ENCODE assay signal across 8 cellular contexts in genomic region chr10:103451871-103452713, GRCh38. TPM values are rescaled to one million over a fixed set of nuclear protein-coding genes. Genes with fewer than 3 reads are reported as not detected.
DNase-seq lines count a peak whose midpoint lies in the region; ATAC-seq and TF ChIP-seq lines count a peak whose summit lies in the region.

Gene CALHM2, minus strand, starts transcription at chr10:103452370. Its CDS starts 2,429 bp downstream, at chr10:103449941.

- peaks cover 17% of the 10 kb centered on the region for H3K36me3 ChIP-seq in SJCRH30

- POLR2A ChIA-PET in AG04450 (lab: Yijun Ruan, JAX) = interaction anchor here (0.6 to 2.2 kb wide), 3 partner anchors 14 to 56 kb away, joined by 3 to 4 read pairs (median 3); partner anchors contain the start of genes ATP5MK and PDCD11

- H3K36me3 Mint-ChIP-seq in activated naive CD4-positive, alpha-beta T cell treated with anti-CD3 and anti-CD28 coated beads, Interleukin-2, amount 50 U/mL, for 24 hours = peaks cover 9% of the 10 kb centered on the region
- H3K36me3 Mint-ChIP-seq in glutamatergic neuron (ENCODE audit: unreplicated experiment) = peaks cover 11% of the 10 kb centered on the region
- H3K36me3 Mint-ChIP-seq in type B pancreatic cell = peaks cover 11% of the 10 kb centered on the region

- H3K4me3 Mint-ChIP-seq in activated naive CD4-positive, alpha-beta T cell treated with anti-CD3 and anti-CD28 coated beads, Interleukin-2, amount 50 U/mL, for 24 hours = peak within 1 kb of the TSS; percentile 89
- H3K4me3 Mint-ChIP-seq in glutamatergic neuron (ENCODE audit: unreplicated experiment) (peak within 1 kb of the TSS; percentile 34), type B pancreatic cell (peak within 1 kb of the TSS; percentile 81)

- H3K4me3 ChIP-seq in AG04450 (ENCODE audit: low read depth, low read length) = peak within 1 kb of the TSS; percentile 73
- H3K4me3 ChIP-seq in SJCRH30 = peak within 1 kb of the TSS; percentile 67

- ATAC-seq in GM18907 (IDR thresholded peaks at IDR 0.05; ENCODE audit: unreplicated experiment) (peak; percentile 65), HG03175 (IDR thresholded peaks at IDR 0.05; ENCODE audit: unreplicated experiment) (peak; percentile 76)

- peaks cover 16% of the 10 kb centered on the region for H3K4me1 ChIP-seq in SJCRH30

- H3K9me3 ChIP-seq in AG04450 (ENCODE audit: control insufficient read depth, insufficient read depth, low read length) (no peaks in the 10 kb centered on the region; the same call in 1 of the 2 replicates), SJCRH30 (replicated peaks) (no peaks in the 10 kb centered on the region)

- H3K27me3 ChIP-seq in AG04450 (ENCODE audit: control insufficient read depth, insufficient read depth, low read length) (no peaks in the 10 kb centered on the region), SJCRH30 (no peaks in the 10 kb centered on the region)

- H3K27ac Mint-ChIP-seq in activated naive CD4-positive, alpha-beta T cell treated with anti-CD3 and anti-CD28 coated beads, Interleukin-2, amount 50 U/mL, for 24 hours = peak within 1 kb of the TSS; percentile 21
- H3K27ac Mint-ChIP-seq in glutamatergic neuron (ENCODE audit: unreplicated experiment) (no peak within 1 kb of the TSS), type B pancreatic cell (peak within 1 kb of the TSS; percentile 29)

- no peak for TF ChIP-seq CTCF in AG04450 (IDR thresholded peaks at IDR 0.05; ENCODE audit: low read depth, low read length)
- no peak for TF ChIP-seq CTCF in glutamatergic neuron (IDR thresholded peaks at IDR 0.05; ENCODE audit: partially characterized antibody, unreplicated experiment)
- no peak for TF ChIP-seq CTCF in type B pancreatic cell (conservative IDR thresholded peaks at IDR 0.05)

- no peaks in the 10 kb centered on the region for H3K27me3 Mint-ChIP-seq in activated naive CD4-positive, alpha-beta T cell treated with anti-CD3 and anti-CD28 coated beads, Interleukin-2, amount 50 U/mL, for 24 hours
- H3K27me3 Mint-ChIP-seq in glutamatergic neuron (ENCODE audit: unreplicated experiment) (peaks cover 2% of the 10 kb centered on the region), type B pancreatic cell (no peaks in the 10 kb centered on the region)

- H3K27ac ChIP-seq in AG04450 (ENCODE audit: low read depth, low read length) = peak within 1 kb of the TSS; percentile 21
- H3K27ac ChIP-seq in SJCRH30 = peak within 1 kb of the TSS; percentile 67

- H3K4me1 Mint-ChIP-seq in activated naive CD4-positive, alpha-beta T cell treated with anti-CD3 and anti-CD28 coated beads, Interleukin-2, amount 50 U/mL, for 24 hours = peaks cover 39% of the 10 kb centered on the region
- H3K4me1 Mint-ChIP-seq in glutamatergic neuron (ENCODE audit: low read depth, unreplicated experiment) (peaks cover 10% of the 10 kb centered on the region), type B pancreatic cell (ENCODE audit: unreplicated experiment) (no peaks in the 10 kb centered on the region)

- DNase-seq in AG04450 (ENCODE audit: low read depth, low spot score) (no peak), SJCRH30 (peak; percentile 85 to 87), glutamatergic neuron (peak; percentile 57), pons (ENCODE audit: low spot score) (peak; percentile 12), type B pancreatic cell (ENCODE audit: extremely low spot score, unreplicated experiment) (no peak)

- no peaks in the 10 kb centered on the region for H3K9me3 Mint-ChIP-seq in activated naive CD4-positive, alpha-beta T cell treated with anti-CD3 and anti-CD28 coated beads, Interleukin-2, amount 50 U/mL, for 24 hours
- peaks cover 8% of the 10 kb centered on the region for H3K9me3 Mint-ChIP-seq in glutamatergic neuron (ENCODE audit: unreplicated experiment)
- no peaks in the 10 kb centered on the region for H3K9me3 Mint-ChIP-seq in type B pancreatic cell

- CTCF ChIA-PET in AG04450 (lab: Charles Lee) = interaction anchor here (1.8 kb wide), 1 partner anchor 34 kb away, joined by 6 read pairs; no protein-coding TSS in a partner anchor

RNA-seq across cellular contexts. Expression of gene CALHM2, which starts in this region (rescaled TPM):
- polyA plus RNA-seq in AG04450 (2011; rRNA removed) = 9.2 and 11.3 TPM in 2 replicates
- polyA minus RNA-seq in AG04450 (2011; rRNA and poly(A)+ RNA removed) = 7.3 and 12.9 TPM in 2 replicates
- total RNA-seq in SJCRH30 (2014; rRNA removed; shearing (Covaris generic)) = 34.8 and 35.0 TPM in 2 replicates
- total RNA-seq in glutamatergic neuron (ENCODE audit: unreplicated experiment) (0.44 TPM), type B pancreatic cell (ENCODE audit: low replicate concordance) (3.5 and 27.8 TPM in 2 replicates)

Comparison
In these comparisons a context has a peak if more than half of its experiments do, and no peak if none do; other contexts are left out.
1. Peak in DNase-seq in glutamatergic neuron; RNA of the gene not detected or under 1 TPM.
2. DNase-seq: peak in SJCRH30 (2 of 2) and pons (single experiment); none in AG04450 (single experiment) and type B pancreatic cell (single experiment).
3. H3K4me3 Mint-ChIP-seq: peak in every context shown above with its lines; median percentile 89 in activated naive CD4-positive, alpha-beta T cell treated with anti-CD3 and anti-CD28 coated beads, Interleukin-2, amount 50 U/mL, for 24 hours; 81 in type B pancreatic cell; 34 in glutamatergic neuron.